Comparison of ENCODE assay signal across 29 cellular contexts in genomic region chr12:34303091-34303870, GRCh38.
"Had no signal": no experiment of that assay in that cellular context is flagged by ENCODE, and none has a peak within 500 bp of the region (broad histone marks: within the 10 kb centered on the region; RNA-seq: fewer than 3 reads in every experiment).

No MANE protein-coding gene starts in this region.

- H3K4me3 ChIP-seq: adrenal gland, Peyer's patch, SJCRH30, SK-N-MC had no signal

- FAIRE-seq: TTC549 had no signal

- ATAC-seq: activated CD8-positive, alpha-beta T cell treated with anti-CD3 and anti-CD28 coated beads for 36 hours; activated T-cell treated with anti-CD3 and anti-CD28 coated beads, Interleukin-2, amount 50 U/mL, for 72 hours; activated T-helper 17 cell treated with anti-CD3 and anti-CD28 coated beads, Interleukin-2, amount 50 U/mL, for 72 hours; PC-3 had no signal

- H3K27me3 ChIP-seq: adrenal gland, Peyer's patch, SJCRH30 had no signal

- H3K4me3 Mint-ChIP-seq: activated CD4-positive, alpha-beta T cell treated with anti-CD3 and anti-CD28 coated beads, Interleukin-2, amount 10 ng/mL, durations not matched to agents 24 days and 14 days; activated CD8-positive, alpha-beta T cell treated with anti-CD3 and anti-CD28 coated beads for 36 hours; activated T-cell treated with anti-CD3 and anti-CD28 coated beads, Interleukin-2, amount 50 U/mL, for 72 hours; activated T-helper 17 cell treated with anti-CD3 and anti-CD28 coated beads, Interleukin-2, amount 50 U/mL, for 72 hours; brain had no signal

- H3K36me3 ChIP-seq: adrenal gland, Peyer's patch, SJCRH30 had no signal

- H3K4me1 ChIP-seq: adrenal gland, Peyer's patch, SJCRH30 had no signal

- H3K4me1 Mint-ChIP-seq: activated CD4-positive, alpha-beta T cell treated with anti-CD3 and anti-CD28 coated beads, Interleukin-2, amount 10 ng/mL, durations not matched to agents 24 days and 14 days; activated T-helper 17 cell treated with anti-CD3 and anti-CD28 coated beads, Interleukin-2, amount 50 U/mL, for 72 hours; brain had no signal

- DNase-seq: activated CD4-positive, alpha-beta T cell treated with anti-CD3 and anti-CD28 coated beads, Interleukin-2, amount 10 ng/mL, durations not matched to agents 24 days and 14 days; activated CD4-positive, alpha-beta T cell treated with anti-CD3 and anti-CD28 coated beads, Interleukin-2, amount 50 U/mL, for 4 hours; activated CD8-positive, alpha-beta T cell treated with anti-CD3 and anti-CD28 coated beads for 36 hours; activated naive CD4-positive, alpha-beta T cell; activated naive CD4-positive, alpha-beta T cell treated with anti-CD3 and anti-CD28 coated beads, Interleukin-2, amount 50 U/mL, for 16 hours; activated T-cell treated with anti-CD3 and anti-CD28 coated beads, Interleukin-2, amount 50 U/mL, for 1 hour; activated T-cell treated with anti-CD3 and anti-CD28 coated beads, Interleukin-2, amount 50 U/mL, for 72 hours; adrenal gland; MM.1S; MV-4-11; NCI-H1092; NCI-H1436 treated with DMSO at 0.1 percent for 48 hours; NCI-H1694 treated with DMSO at 0.1 percent for 48 hours; NCI-H2029; NCI-H510A; NCI-H526; NCI-H748 treated with DMSO at 0.1 percent for 48 hours; NK-92 treated with Interleukin-12 subunit alpha and Interleukin-12 subunit beta, amount 100 ng/mL, for 24 hours; PC-3; Peyer's patch; RPMI8226; SHP77; SJCRH30; T1000 had no signal

- H3K27ac Mint-ChIP-seq: activated CD4-positive, alpha-beta T cell treated with anti-CD3 and anti-CD28 coated beads, Interleukin-2, amount 10 ng/mL, durations not matched to agents 24 days and 14 days; activated CD8-positive, alpha-beta T cell treated with anti-CD3 and anti-CD28 coated beads for 36 hours; activated T-cell treated with anti-CD3 and anti-CD28 coated beads, Interleukin-2, amount 50 U/mL, for 72 hours; activated T-helper 17 cell treated with anti-CD3 and anti-CD28 coated beads, Interleukin-2, amount 50 U/mL, for 72 hours; brain had no signal

- H3K27ac ChIP-seq: adrenal gland, KMS-11, Peyer's patch, SJCRH30, SK-N-MC had no signal

- H3K9ac ChIP-seq: KMS-11 had no signal

- H3K27me3 Mint-ChIP-seq: activated CD4-positive, alpha-beta T cell treated with anti-CD3 and anti-CD28 coated beads, Interleukin-2, amount 10 ng/mL, durations not matched to agents 24 days and 14 days; activated CD8-positive, alpha-beta T cell treated with anti-CD3 and anti-CD28 coated beads for 36 hours; activated T-helper 17 cell treated with anti-CD3 and anti-CD28 coated beads, Interleukin-2, amount 50 U/mL, for 72 hours had no signal

- H3K9me3 ChIP-seq: adrenal gland, SJCRH30 had no signal
